In the genomic region with DNA sequence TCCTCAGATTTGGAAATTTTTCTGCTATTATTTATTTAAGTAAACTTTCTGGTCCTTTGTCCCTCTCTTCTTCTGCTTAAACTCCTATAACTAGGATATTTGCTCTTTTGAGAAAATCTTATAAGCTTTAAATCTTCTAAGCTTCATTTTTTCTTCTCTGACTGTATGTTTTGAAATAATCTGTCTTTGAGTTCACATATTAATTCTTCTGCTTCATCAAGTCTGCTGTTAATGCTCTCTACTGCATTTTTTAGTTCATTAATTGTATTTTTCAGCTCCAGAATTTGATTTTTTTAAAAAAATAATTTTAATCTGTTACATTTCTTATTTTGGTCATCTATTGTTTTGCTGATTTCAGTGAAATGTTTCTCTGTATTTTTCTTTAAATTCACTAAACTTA, we compare ENCODE assay signal across 32 cellular contexts.
"Had no signal": no experiment of that assay in that cellular context is flagged by ENCODE, and none has a peak within 500 bp of the region (broad histone marks: within the 10 kb centered on the region; RNA-seq: fewer than 3 reads in every experiment).

No MANE protein-coding gene starts in this region.

- H3K27me3 ChIP-seq: ascending aorta, cardiac muscle cell had no signal

- ATAC-seq: activated CD8-positive, alpha-beta T cell treated with anti-CD3 and anti-CD28 coated beads for 36 hours; activated naive CD4-positive, alpha-beta T cell treated with anti-CD3 and anti-CD28 coated beads, Interleukin-2, amount 50 U/mL, for 72 hours; activated T-cell treated with anti-CD3 and anti-CD28 coated beads, Interleukin-2, amount 50 U/mL, for 4 hours; activated T-cell treated with anti-CD3 and anti-CD28 coated beads, Interleukin-2, amount 50 U/mL, for 72 hours; activated T-helper 17 cell treated with anti-CD3 and anti-CD28 coated beads, Interleukin-2, amount 50 U/mL, for 72 hours had no signal

- FAIRE-seq: bronchial epithelial cell, TTC549 had no signal

- H3K36me3 ChIP-seq: ascending aorta, cardiac muscle cell had no signal

- DNase-seq: activated B cell treated with CpG ODN at 0.5 μM for 24 hours; activated CD4-positive, alpha-beta memory T cell treated with anti-CD3 and anti-CD28 coated beads for 36 hours; activated CD4-positive, alpha-beta T cell treated with anti-CD3 and anti-CD28 coated beads for 4 hours; activated CD4-positive, alpha-beta T cell treated with anti-CD3 and anti-CD28 coated beads, Interleukin-2, amount 10 ng/mL, durations not matched to agents 24 days and 14 days; activated CD4-positive, alpha-beta T cell treated with anti-CD3 and anti-CD28 coated beads, Interleukin-2, amount 50 U/mL, for 1 hour; activated CD4-positive, alpha-beta T cell treated with anti-CD3 and anti-CD28 coated beads, Interleukin-2, amount 50 U/mL, for 4 hours; activated CD4-positive, CD25-positive, alpha-beta regulatory T cell treated with anti-CD3 and anti-CD28 coated beads, Interleukin-2, amount 50 U/mL, for 72 hours; activated CD8-positive, alpha-beta memory T cell treated with anti-CD3 and anti-CD28 coated beads, Interleukin-2, amount 50 U/mL, for 4 hours; activated CD8-positive, alpha-beta T cell treated with anti-CD3 and anti-CD28 coated beads for 36 hours; activated effector memory CD4-positive, alpha-beta T cell treated with anti-CD3 and anti-CD28 coated beads, Interleukin-2, amount 50 U/mL, for 16 hours; activated gamma-delta T cell treated with Interleukin-2 at 50 U/mL for 16 hours; activated naive CD4-positive, alpha-beta T cell; activated naive CD4-positive, alpha-beta T cell treated with anti-CD3 and anti-CD28 coated beads for 36 hours; activated naive CD4-positive, alpha-beta T cell treated with anti-CD3 and anti-CD28 coated beads, Interleukin-2, amount 50 U/mL, for 16 hours; activated naive CD8-positive, alpha-beta T cell treated with anti-CD3 and anti-CD28 coated beads for 36 hours; activated T-cell treated with anti-CD3 and anti-CD28 coated beads for 4 hours; activated T-cell treated with anti-CD3 and anti-CD28 coated beads, Interleukin-2, amount 50 U/mL, for 1 hour; activated T-cell treated with anti-CD3 and anti-CD28 coated beads, Interleukin-2, amount 50 U/mL, for 4 hours; activated T-cell treated with anti-CD3 and anti-CD28 coated beads, Interleukin-2, amount 50 U/mL, for 72 hours; amygdala; anterior cingulate cortex; caudate nucleus; cerebellar nuclear complex; T-helper 2 cell; T-helper 9 cell had no signal

- H3K27ac ChIP-seq: ascending aorta, cardiac muscle cell, VCaP had no signal

- H3K4me1 ChIP-seq: ascending aorta had no signal

- H3K4me3 ChIP-seq: ascending aorta, cardiac muscle cell had no signal
